ENCODE assay signal across 31 cellular contexts in the genomic region with DNA sequence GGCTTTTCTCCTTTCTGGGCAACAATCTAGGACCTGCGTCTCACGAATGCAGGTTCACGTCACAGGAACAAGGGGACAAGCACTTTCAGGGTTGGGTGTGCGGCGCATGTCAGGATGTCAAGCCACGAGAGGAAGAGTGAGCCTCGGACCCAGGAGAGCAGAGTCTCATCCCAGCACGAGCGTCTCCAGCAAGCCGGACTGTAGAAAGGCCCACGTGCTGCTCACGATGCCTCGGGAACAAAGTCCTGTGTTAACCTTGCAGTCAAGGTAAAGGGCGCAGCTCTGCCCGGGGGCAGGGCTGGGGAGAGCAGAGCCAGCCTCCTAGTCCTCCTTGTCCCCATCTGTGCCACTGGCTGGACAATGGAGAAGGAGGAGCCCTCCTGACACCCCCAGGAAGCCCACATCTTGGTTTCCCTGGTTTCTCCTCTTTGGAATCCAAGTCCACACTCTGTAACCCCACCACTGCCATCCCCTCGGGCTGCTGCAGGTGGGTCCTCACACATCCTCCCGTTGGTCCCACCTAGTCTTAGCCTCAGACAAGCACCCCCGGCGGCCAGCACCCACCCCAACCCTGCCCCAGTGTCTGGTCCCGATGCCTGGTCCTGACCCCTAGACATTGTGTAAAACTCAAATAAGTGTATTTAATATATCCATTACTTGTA.
"Had no signal": no experiment of that assay in that cellular context is flagged by ENCODE, and none has a peak within 500 bp of the region (broad histone marks: within the 10 kb centered on the region; RNA-seq: fewer than 3 reads in every experiment).

No MANE protein-coding gene starts in this region.

- H3K4me3 Mint-ChIP-seq: activated CD8-positive, alpha-beta T cell treated with anti-CD3 and anti-CD28 coated beads for 36 hours; activated naive CD4-positive, alpha-beta T cell treated with anti-CD3 and anti-CD28 coated beads, Interleukin-2, amount 50 U/mL, for 24 hours; activated T-cell treated with anti-CD3 and anti-CD28 coated beads, Interleukin-2, amount 50 U/mL, for 24 hours; T-cell had no signal

- H2AFZ ChIP-seq: PC-9 had no signal

- ATAC-seq: activated CD8-positive, alpha-beta T cell treated with anti-CD3 and anti-CD28 coated beads for 36 hours; body of pancreas; Right ventricle myocardium inferior; SK-N-SH treated with all-trans-retinoic acid at 6 μM for 48 hours; T-cell had no signal

- H3K9me3 Mint-ChIP-seq: activated naive CD4-positive, alpha-beta T cell treated with anti-CD3 and anti-CD28 coated beads, Interleukin-2, amount 50 U/mL, for 24 hours; activated T-helper 2 cell treated with anti-CD3 and anti-CD28 coated beads, Interferon-gamma antibody, Interleukin-2, Interleukin-4, amounts not matched to agents 10 μg/mL and 5 μg/mL and 100 μg/mL, durations not matched to agents 14 hours and 24 hours and 36 hours had no signal

- H3K36me3 ChIP-seq: adrenal gland, breast epithelium had no signal

- H3K4me1 ChIP-seq: adrenal gland, body of pancreas, breast epithelium had no signal

- H3K9ac ChIP-seq: KMS-11 had no signal

- H3K27ac ChIP-seq: adrenal gland, body of pancreas, breast epithelium, KMS-11, PC-9, VCaP had no signal

- H3K27me3 ChIP-seq: body of pancreas, breast epithelium had no signal

- DNase-seq: activated CD4-positive, alpha-beta T cell treated with anti-CD3 and anti-CD28 coated beads for 1 hour; activated CD4-positive, alpha-beta T cell treated with anti-CD3 and anti-CD28 coated beads for 48 hours; activated CD4-positive, alpha-beta T cell treated with anti-CD3 and anti-CD28 coated beads, Interleukin-2, amount 50 U/mL, for 4 hours; activated CD4-positive, CD25-positive, alpha-beta regulatory T cell; activated CD8-positive, alpha-beta T cell treated with anti-CD3 and anti-CD28 coated beads for 36 hours; activated gamma-delta T cell; activated naive CD4-positive, alpha-beta T cell treated with Interleukin-2 at 50 U/mL for 16 hours; activated T-cell treated with anti-CD3 and anti-CD28 coated beads, Interleukin-2, amount 50 U/mL, for 24 hours; adrenal gland; body of pancreas; MM.1S; MV-4-11; NCI-H1092; NCI-H1436 treated with DMSO at 0.1 percent for 48 hours; NCI-H1694 treated with DMSO at 0.1 percent for 48 hours; NCI-H2029; NCI-H526; NCI-H748 treated with DMSO at 0.1 percent for 48 hours; NK-92 treated with Interleukin-12 subunit alpha and Interleukin-12 subunit beta, amount 100 ng/mL, for 24 hours; PC-9; SIG-M5; T-cell; T-helper 2 cell; T-helper 9 cell had no signal

- H3K4me2 ChIP-seq: KMS-11, PC-9 had no signal

- H3K4me1 Mint-ChIP-seq: activated naive CD4-positive, alpha-beta T cell treated with anti-CD3 and anti-CD28 coated beads, Interleukin-2, amount 50 U/mL, for 24 hours had no signal

- H3K4me3 ChIP-seq: adrenal gland, body of pancreas, breast epithelium, PC-9 had no signal

- H3K27ac Mint-ChIP-seq: activated CD8-positive, alpha-beta T cell treated with anti-CD3 and anti-CD28 coated beads for 36 hours; activated naive CD4-positive, alpha-beta T cell treated with anti-CD3 and anti-CD28 coated beads, Interleukin-2, amount 50 U/mL, for 24 hours; activated T-cell treated with anti-CD3 and anti-CD28 coated beads, Interleukin-2, amount 50 U/mL, for 24 hours; activated T-helper 2 cell treated with anti-CD3 and anti-CD28 coated beads, Interferon-gamma antibody, Interleukin-2, Interleukin-4, amounts not matched to agents 10 μg/mL and 5 μg/mL and 100 μg/mL, durations not matched to agents 14 hours and 24 hours and 36 hours; T-cell had no signal

- H3K36me3 Mint-ChIP-seq: T-cell had no signal

- H3K9me3 ChIP-seq: adrenal gland, body of pancreas, breast epithelium had no signal
